1 cellular context compared by ENCODE assay signal in genomic region chr12:123388218-123388947, GRCh38.
TF ChIP-seq lines count a peak whose summit lies in the region.

No MANE protein-coding gene starts in this region.

TF ChIP-seq in K562, 482 proteins besides CTCF, POLR2A, EP300 and RAD21 (continued from another document and continues in another):
- TF ChIP-seq RREB1 (CRISPR knock-in tag; IDR thresholded peaks at IDR 0.05) = peak; percentile 68; the same call in 1 of the 2 replicates
- TF ChIP-seq BHLHE40 (IDR thresholded peaks at IDR 0.05; ENCODE audit: low read length) = no peak; the same call in 1 of the 2 replicates
- peak; percentile 77 for TF ChIP-seq DMBX1 (CRISPR knock-in tag; IDR thresholded peaks at IDR 0.05; ENCODE audit: borderline replicate concordance)
- TF ChIP-seq SUPT5H (IDR thresholded peaks at IDR 0.05) = peak; percentile 42; the same call in 1 of the 2 replicates
- TF ChIP-seq, protein P1, sequence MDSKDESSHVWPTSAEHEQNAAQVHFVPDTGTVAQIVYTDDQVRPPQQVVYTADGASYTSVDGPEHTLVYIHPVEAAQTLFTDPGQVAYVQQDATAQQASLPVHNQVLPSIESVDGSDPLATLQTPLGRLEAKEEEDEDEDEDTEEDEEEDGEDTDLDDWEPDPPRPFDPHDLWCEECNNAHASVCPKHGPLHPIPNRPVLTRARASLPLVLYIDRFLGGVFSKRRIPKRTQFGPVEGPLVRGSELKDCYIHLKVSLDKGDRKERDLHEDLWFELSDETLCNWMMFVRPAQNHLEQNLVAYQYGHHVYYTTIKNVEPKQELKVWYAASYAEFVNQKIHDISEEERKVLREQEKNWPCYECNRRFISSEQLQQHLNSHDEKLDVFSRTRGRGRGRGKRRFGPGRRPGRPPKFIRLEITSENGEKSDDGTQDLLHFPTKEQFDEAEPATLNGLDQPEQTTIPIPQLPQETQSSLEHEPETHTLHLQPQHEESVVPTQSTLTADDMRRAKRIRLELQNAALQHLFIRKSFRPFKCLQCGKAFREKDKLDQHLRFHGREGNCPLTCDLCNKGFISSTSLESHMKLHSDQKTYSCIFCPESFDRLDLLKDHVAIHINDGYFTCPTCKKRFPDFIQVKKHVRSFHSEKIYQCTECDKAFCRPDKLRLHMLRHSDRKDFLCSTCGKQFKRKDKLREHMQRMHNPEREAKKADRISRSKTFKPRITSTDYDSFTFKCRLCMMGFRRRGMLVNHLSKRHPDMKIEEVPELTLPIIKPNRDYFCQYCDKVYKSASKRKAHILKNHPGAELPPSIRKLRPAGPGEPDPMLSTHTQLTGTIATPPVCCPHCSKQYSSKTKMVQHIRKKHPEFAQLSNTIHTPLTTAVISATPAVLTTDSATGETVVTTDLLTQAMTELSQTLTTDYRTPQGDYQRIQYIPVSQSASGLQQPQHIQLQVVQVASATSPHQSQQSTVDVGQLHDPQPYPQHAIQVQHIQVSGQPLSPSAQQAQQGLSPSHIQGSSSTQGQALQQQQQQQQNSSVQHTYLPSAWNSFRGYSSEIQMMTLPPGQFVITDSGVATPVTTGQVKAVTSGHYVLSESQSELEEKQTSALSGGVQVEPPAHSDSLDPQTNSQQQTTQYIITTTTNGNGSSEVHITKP (IDR thresholded peaks at IDR 0.05; ENCODE audit: partially characterized antibody) = peak; percentile 55
- no peak for TF ChIP-seq ZNF184 (CRISPR knock-in tag; IDR thresholded peaks at IDR 0.05)
- TF ChIP-seq ZNF584 (CRISPR knock-in tag; IDR thresholded peaks at IDR 0.05; ENCODE audit: low read depth) = no peak
- no peak for TF ChIP-seq KAT8 (IDR thresholded peaks at IDR 0.05; ENCODE audit: low read depth)
- TF ChIP-seq ELF2 (CRISPR knock-in tag; IDR thresholded peaks at IDR 0.05) = no peak
- TF ChIP-seq AFF4 (CRISPR knock-in tag; IDR thresholded peaks at IDR 0.05) = no peak
- no peak for TF ChIP-seq ZFP36 (IDR thresholded peaks at IDR 0.05; ENCODE audit: low read depth, low read length, partially characterized antibody)
- TF ChIP-seq TAF1 (IDR thresholded peaks at IDR 0.05; ENCODE audit: control insufficient read depth, extremely low read depth, insufficient read depth, low read length, severe bottlenecking) = peak; percentile 60
- TF ChIP-seq SAP30 (IDR thresholded peaks at IDR 0.05; ENCODE audit: borderline replicate concordance, insufficient read depth, low read depth, low read length, poor library complexity, severe bottlenecking) = no peak
- no peak for TF ChIP-seq ZKSCAN3 (CRISPR knock-in tag; IDR thresholded peaks at IDR 0.05)
- TF ChIP-seq GABPA (tag; conservative IDR thresholded peaks at IDR 0.05; ENCODE audit: low read depth) = peak; percentile 35
- 0 out of 2 replicates have a peak, but pooled peaks have one; percentile 59 for TF ChIP-seq ZBTB1 (CRISPR knock-in tag; IDR thresholded peaks at IDR 0.05; ENCODE audit: borderline replicate concordance, low read depth)
- TF ChIP-seq GATAD2A (IDR thresholded peaks at IDR 0.05) = no peak; the same call in 1 of the 2 replicates
- TF ChIP-seq STAT5B (CRISPR knock-in tag; IDR thresholded peaks at IDR 0.05) = no peak
- peak; percentile 97 for TF ChIP-seq ARID1B (IDR thresholded peaks at IDR 0.05)
- TF ChIP-seq MECOM (CRISPR knock-in tag; IDR thresholded peaks at IDR 0.05) = peak; percentile 53
- no peak for TF ChIP-seq ELK3 (CRISPR knock-in tag; IDR thresholded peaks at IDR 0.05)
- TF ChIP-seq SRSF9 (IDR thresholded peaks at IDR 0.05; ENCODE audit: borderline replicate concordance, low read depth, low read length) = no peak
- no peak for TF ChIP-seq POLR3G (IDR thresholded peaks at IDR 0.05; ENCODE audit: extremely low read depth, insufficient read length, insufficient replicate concordance)
- no peak for TF ChIP-seq USF1 (CRISPR knock-in tag; IDR thresholded peaks at IDR 0.05)
- TF ChIP-seq, protein P2, sequence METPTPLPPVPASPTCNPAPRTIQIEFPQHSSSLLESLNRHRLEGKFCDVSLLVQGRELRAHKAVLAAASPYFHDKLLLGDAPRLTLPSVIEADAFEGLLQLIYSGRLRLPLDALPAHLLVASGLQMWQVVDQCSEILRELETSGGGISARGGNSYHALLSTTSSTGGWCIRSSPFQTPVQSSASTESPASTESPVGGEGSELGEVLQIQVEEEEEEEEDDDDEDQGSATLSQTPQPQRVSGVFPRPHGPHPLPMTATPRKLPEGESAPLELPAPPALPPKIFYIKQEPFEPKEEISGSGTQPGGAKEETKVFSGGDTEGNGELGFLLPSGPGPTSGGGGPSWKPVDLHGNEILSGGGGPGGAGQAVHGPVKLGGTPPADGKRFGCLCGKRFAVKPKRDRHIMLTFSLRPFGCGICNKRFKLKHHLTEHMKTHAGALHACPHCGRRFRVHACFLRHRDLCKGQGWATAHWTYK (CRISPR knock-in tag; IDR thresholded peaks at IDR 0.05) = no peak
- no peak for TF ChIP-seq CREB5 (CRISPR knock-in tag; IDR thresholded peaks at IDR 0.05)
- no peak for TF ChIP-seq E2F1 (CRISPR knock-in tag; IDR thresholded peaks at IDR 0.05)
- TF ChIP-seq, protein P3, sequence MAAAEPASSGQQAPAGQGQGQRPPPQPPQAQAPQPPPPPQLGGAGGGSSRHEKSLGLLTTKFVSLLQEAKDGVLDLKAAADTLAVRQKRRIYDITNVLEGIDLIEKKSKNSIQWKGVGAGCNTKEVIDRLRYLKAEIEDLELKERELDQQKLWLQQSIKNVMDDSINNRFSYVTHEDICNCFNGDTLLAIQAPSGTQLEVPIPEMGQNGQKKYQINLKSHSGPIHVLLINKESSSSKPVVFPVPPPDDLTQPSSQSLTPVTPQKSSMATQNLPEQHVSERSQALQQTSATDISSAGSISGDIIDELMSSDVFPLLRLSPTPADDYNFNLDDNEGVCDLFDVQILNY (CRISPR knock-in tag; IDR thresholded peaks at IDR 0.05) = no peak
- no peak for TF ChIP-seq MEF2D (tag; conservative IDR thresholded peaks at IDR 0.05; ENCODE audit: low read depth)
- TF ChIP-seq TOE1 (IDR thresholded peaks at IDR 0.05; ENCODE audit: borderline replicate concordance) = no peak
- TF ChIP-seq TOE1 (CRISPR knock-in tag; IDR thresholded peaks at IDR 0.05; ENCODE audit: borderline replicate concordance, low read depth) = no peak
- no peak for TF ChIP-seq PCBP1 (IDR thresholded peaks at IDR 0.05; ENCODE audit: low read depth, low read length, poor library complexity, severe bottlenecking)
- TF ChIP-seq BRF1 (IDR thresholded peaks at IDR 0.05; ENCODE audit: borderline replicate concordance, extremely low read depth, insufficient read length) = no peak
- TF ChIP-seq U2AF1 (optimal IDR thresholded peaks at IDR 0.05; ENCODE audit: low read depth, low read length) = no peak
- TF ChIP-seq RBM39 (optimal IDR thresholded peaks at IDR 0.05; ENCODE audit: low read depth, low read length) = no peak
- 0 out of 4 replicates have a peak, but pooled peaks of 1 of the 2 experiments have one; percentile 24 for TF ChIP-seq TEAD1 (CRISPR knock-in tag; IDR thresholded peaks at IDR 0.05)
- peak; percentile 91 for TF ChIP-seq SMARCA4 (IDR thresholded peaks at IDR 0.05)
- TF ChIP-seq, protein P4, sequence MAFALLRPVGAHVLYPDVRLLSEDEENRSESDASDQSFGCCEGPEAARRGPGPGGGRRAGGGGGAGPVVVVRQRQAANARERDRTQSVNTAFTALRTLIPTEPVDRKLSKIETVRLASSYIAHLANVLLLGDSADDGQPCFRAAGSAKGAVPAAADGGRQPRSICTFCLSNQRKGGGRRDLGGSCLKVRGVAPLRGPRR (CRISPR knock-in tag; IDR thresholded peaks at IDR 0.05) = no peak
- peak; percentile 40 for TF ChIP-seq MEIS2 (IDR thresholded peaks at IDR 0.05; ENCODE audit: partially characterized antibody)
- TF ChIP-seq NEUROD1 (IDR thresholded peaks at IDR 0.05; ENCODE audit: borderline replicate concordance, low read depth, low read length, partially characterized antibody) = peak; percentile 60
- TF ChIP-seq SPI1 (IDR thresholded peaks at IDR 0.05; ENCODE audit: borderline replicate concordance, low read depth, low read length) = peak; percentile 81; the same call in 1 of the 2 replicates
